In genomic region chr6:162941128-162941527, GRCh38 we compare ENCODE assay signal across 1 cellular context.
TF ChIP-seq lines count a peak whose summit lies in the region.

No MANE protein-coding gene starts in this region.

TF ChIP-seq in GM23338, 12 proteins besides CTCF, POLR2A, EP300 and RAD21 (continued from another document):
- TF ChIP-seq, protein P1, sequence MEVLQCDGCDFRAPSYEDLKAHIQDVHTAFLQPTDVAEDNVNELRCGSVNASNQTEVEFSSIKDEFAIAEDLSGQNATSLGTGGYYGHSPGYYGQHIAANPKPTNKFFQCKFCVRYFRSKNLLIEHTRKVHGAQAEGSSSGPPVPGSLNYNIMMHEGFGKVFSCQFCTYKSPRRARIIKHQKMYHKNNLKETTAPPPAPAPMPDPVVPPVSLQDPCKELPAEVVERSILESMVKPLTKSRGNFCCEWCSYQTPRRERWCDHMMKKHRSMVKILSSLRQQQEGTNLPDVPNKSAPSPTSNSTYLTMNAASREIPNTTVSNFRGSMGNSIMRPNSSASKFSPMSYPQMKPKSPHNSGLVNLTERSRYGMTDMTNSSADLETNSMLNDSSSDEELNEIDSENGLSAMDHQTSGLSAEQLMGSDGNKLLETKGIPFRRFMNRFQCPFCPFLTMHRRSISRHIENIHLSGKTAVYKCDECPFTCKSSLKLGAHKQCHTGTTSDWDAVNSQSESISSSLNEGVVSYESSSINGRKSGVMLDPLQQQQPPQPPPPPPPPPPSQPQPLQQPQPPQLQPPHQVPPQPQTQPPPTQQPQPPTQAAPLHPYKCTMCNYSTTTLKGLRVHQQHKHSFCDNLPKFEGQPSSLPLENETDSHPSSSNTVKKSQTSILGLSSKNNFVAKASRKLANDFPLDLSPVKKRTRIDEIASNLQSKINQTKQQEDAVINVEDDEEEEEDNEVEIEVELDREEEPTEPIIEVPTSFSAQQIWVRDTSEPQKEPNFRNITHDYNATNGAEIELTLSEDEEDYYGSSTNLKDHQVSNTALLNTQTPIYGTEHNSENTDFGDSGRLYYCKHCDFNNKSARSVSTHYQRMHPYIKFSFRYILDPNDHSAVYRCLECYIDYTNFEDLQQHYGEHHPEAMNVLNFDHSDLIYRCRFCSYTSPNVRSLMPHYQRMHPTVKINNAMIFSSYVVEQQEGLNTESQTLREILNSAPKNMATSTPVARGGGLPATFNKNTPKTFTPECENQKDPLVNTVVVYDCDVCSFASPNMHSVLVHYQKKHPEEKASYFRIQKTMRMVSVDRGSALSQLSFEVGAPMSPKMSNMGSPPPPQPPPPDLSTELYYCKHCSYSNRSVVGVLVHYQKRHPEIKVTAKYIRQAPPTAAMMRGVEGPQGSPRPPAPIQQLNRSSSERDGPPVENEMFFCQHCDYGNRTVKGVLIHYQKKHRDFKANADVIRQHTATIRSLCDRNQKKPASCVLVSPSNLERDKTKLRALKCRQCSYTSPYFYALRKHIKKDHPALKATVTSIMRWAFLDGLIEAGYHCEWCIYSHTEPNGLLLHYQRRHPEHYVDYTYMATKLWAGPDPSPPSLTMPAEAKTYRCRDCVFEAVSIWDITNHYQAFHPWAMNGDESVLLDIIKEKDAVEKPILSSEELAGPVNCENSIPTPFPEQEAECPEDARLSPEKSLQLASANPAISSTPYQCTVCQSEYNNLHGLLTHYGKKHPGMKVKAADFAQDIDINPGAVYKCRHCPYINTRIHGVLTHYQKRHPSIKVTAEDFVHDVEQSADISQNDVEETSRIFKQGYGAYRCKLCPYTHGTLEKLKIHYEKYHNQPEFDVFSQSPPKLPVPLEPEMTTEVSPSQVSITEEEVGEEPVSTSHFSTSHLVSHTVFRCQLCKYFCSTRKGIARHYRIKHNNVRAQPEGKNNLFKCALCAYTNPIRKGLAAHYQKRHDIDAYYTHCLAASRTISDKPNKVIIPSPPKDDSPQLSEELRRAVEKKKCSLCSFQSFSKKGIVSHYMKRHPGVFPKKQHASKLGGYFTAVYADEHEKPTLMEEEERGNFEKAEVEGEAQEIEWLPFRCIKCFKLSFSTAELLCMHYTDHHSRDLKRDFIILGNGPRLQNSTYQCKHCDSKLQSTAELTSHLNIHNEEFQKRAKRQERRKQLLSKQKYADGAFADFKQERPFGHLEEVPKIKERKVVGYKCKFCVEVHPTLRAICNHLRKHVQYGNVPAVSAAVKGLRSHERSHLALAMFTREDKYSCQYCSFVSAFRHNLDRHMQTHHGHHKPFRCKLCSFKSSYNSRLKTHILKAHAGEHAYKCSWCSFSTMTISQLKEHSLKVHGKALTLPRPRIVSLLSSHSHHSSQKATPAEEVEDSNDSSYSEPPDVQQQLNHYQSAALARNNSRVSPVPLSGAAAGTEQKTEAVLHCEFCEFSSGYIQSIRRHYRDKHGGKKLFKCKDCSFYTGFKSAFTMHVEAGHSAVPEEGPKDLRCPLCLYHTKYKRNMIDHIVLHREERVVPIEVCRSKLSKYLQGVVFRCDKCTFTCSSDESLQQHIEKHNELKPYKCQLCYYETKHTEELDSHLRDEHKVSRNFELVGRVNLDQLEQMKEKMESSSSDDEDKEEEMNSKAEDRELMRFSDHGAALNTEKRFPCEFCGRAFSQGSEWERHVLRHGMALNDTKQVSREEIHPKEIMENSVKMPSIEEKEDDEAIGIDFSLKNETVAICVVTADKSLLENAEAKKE (CRISPR knock-in tag; IDR thresholded peaks at IDR 0.05): no peak
- TF ChIP-seq NANOG (IDR thresholded peaks at IDR 0.05; ENCODE audit: borderline replicate concordance): no peak
- TF ChIP-seq ZNF114 (CRISPR knock-in tag; IDR thresholded peaks at IDR 0.05): no peak
- TF ChIP-seq ZNF331 (CRISPR knock-in tag; IDR thresholded peaks at IDR 0.05; ENCODE audit: low read depth): no peak
- TF ChIP-seq, protein P2, sequence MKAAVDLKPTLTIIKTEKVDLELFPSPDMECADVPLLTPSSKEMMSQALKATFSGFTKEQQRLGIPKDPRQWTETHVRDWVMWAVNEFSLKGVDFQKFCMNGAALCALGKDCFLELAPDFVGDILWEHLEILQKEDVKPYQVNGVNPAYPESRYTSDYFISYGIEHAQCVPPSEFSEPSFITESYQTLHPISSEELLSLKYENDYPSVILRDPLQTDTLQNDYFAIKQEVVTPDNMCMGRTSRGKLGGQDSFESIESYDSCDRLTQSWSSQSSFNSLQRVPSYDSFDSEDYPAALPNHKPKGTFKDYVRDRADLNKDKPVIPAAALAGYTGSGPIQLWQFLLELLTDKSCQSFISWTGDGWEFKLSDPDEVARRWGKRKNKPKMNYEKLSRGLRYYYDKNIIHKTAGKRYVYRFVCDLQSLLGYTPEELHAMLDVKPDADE (IDR thresholded peaks at IDR 0.05): no peak
- TF ChIP-seq EZH2phosphoT487 (IDR thresholded peaks at IDR 0.05; ENCODE audit: unreplicated experiment): no peak
- no peak for TF ChIP-seq EZH2 (IDR thresholded peaks at IDR 0.05; ENCODE audit: low read depth, unreplicated experiment)
- no peak for TF ChIP-seq JUNB (IDR thresholded peaks at IDR 0.05; ENCODE audit: unreplicated experiment)
- no peak for TF ChIP-seq CREB1 (CRISPR knock-in tag; IDR thresholded peaks at IDR 0.05; ENCODE audit: low read depth)
- TF ChIP-seq POLR2AphosphoS5 (IDR thresholded peaks at IDR 0.05; ENCODE audit: low read depth): no peak
- TF ChIP-seq REST (IDR thresholded peaks at IDR 0.05; ENCODE audit: unreplicated experiment): no peak
